ENCODE assay signal across 1 cellular context in the genomic region with DNA sequence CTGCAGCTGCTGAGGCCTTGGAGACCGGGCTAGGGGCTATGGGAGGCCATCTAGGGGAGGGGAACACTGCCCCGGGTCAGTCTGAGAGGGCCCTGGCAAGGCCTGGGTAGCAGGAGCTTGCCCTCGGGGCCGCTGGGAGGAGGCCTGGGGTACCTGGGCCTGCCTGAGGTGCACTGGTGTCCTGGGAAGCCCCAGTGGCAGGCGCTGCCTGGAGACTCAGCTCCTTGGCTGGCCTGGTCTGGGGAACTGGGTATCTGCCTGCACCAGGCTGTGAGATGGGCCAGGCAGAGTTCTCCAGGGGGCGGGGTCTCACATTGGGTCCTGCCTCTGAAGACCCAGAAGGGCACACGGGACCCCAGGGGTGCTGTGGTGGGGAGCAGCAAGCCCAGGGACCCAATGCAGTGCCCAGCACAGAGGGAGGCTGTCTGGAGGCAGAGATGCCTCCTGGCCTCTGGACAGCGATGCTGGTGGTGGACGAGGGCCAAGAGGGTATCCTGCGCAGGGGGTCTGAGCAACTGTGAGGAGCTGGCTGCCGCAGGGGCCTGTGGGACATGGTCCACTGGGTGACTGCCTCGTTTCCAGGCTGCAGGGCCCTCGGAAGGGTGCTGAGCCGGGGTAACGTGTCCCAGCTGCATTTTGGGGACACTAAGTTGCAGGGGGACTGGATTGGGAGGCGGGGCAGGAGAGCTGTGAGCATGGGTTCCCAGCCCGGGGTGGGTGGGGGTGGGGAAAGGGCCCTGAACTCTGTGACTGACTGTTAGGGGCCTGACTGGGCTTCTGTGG.
TF ChIP-seq lines count a peak whose summit lies in the region.

No MANE protein-coding gene starts in this region.

TF ChIP-seq in A549, 52 proteins besides CTCF, POLR2A, EP300 and RAD21:
- TF ChIP-seq ZSCAN20 (CRISPR knock-in tag; IDR thresholded peaks at IDR 0.05) (no peak), NFE2L2 (conservative IDR thresholded peaks at IDR 0.05; ENCODE audit: low read length) (no peak), NR3C1 (IDR thresholded peaks at IDR 0.05) (no peak), HOXA7 (CRISPR knock-in tag; IDR thresholded peaks at IDR 0.05) (no peak), CEBPB (IDR thresholded peaks at IDR 0.05) (no peak), MAZ (IDR thresholded peaks at IDR 0.05; ENCODE audit: borderline replicate concordance, low read depth, low read length) (no peak), TP53 (CRISPR knock-in tag; IDR thresholded peaks at IDR 0.05) (no peak), JUN (IDR thresholded peaks at IDR 0.05) (no peak)
- TF ChIP-seq, protein P1, sequence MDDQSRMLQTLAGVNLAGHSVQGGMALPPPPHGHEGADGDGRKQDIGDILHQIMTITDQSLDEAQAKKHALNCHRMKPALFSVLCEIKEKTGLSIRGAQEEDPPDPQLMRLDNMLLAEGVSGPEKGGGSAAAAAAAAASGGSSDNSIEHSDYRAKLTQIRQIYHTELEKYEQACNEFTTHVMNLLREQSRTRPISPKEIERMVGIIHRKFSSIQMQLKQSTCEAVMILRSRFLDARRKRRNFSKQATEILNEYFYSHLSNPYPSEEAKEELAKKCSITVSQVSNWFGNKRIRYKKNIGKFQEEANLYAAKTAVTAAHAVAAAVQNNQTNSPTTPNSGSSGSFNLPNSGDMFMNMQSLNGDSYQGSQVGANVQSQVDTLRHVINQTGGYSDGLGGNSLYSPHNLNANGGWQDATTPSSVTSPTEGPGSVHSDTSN (IDR thresholded peaks at IDR 0.05), result no peak
TF ChIP-seq in A549: peak in this region for 0.
